ENCODE assay signal across 8 cellular contexts in the genomic region with DNA sequence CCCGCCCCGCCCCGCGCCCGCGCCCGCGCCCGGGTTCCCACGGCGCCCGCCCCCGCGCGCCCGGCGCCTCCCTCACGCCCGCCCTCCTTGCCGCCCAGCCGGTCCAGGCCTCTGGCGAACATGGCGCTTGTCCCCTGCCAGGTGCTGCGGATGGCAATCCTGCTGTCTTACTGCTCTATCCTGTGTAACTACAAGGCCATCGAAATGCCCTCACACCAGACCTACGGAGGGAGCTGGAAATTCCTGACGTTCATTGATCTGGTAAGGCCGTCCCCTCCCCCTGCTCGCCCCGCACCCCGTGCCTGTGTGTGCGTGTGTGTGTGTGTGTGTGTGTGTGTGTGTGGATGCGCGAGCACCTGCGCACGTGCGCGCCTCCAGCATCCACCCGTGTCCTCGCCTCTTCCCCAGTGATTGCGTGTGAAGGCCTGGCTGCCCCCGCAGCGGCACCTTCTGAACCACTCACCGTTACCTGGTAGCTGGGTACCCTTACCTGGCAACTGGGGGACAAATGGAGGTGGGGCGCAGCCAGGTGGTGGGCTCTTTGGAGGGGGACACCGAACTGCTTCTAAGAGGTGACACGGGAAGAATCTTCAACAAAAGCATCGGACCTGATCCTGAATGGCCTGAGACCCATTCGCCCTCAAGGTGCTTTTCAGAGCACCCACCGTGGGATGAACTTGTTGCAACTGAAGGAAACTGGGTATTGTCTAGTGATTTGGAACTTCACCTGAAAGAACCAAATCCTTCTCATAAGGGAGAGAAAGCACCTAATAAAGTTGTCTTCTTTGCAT. TPM values are rescaled to one million over a fixed set of nuclear protein-coding genes. Genes with fewer than 3 reads are reported as not detected.
DNase-seq lines count a peak whose midpoint lies in the region; TF ChIP-seq lines count a peak whose summit lies in the region.

A gene with protein sequence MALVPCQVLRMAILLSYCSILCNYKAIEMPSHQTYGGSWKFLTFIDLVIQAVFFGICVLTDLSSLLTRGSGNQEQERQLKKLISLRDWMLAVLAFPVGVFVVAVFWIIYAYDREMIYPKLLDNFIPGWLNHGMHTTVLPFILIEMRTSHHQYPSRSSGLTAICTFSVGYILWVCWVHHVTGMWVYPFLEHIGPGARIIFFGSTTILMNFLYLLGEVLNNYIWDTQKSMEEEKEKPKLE (plus strand): TSS at position 84 of the 791 bp plus-strand sequence. CDS start 37 bp downstream, at position 121.

- H3K27me3 Mint-ChIP-seq in activated CD4-positive, alpha-beta memory T cell treated with anti-CD3 and anti-CD28 coated beads, Interleukin-2, amount 10 ng/mL, durations not matched to agents 7 days and 5 days: no peaks in the 10 kb centered on the region

- H3K4me3 ChIP-seq in ectodermal cell (ENCODE audit: insufficient read depth, low read depth, low read length): peak within 1 kb of the TSS; percentile 80
- H3K4me3 ChIP-seq in mononuclear cell (ENCODE audit: low read length): peak within 1 kb of the TSS; percentile 66

- no peaks in the 10 kb centered on the region for H3K27me3 ChIP-seq in ectodermal cell (ENCODE audit: control insufficient read depth, insufficient read depth, low read length, poor library complexity, severe bottlenecking)
- H3K27me3 ChIP-seq in mononuclear cell (ENCODE audit: insufficient read depth, low read length): no peaks in the 10 kb centered on the region

- H3K4me3 Mint-ChIP-seq in activated CD4-positive, alpha-beta memory T cell treated with anti-CD3 and anti-CD28 coated beads, Interleukin-2, amount 10 ng/mL, durations not matched to agents 7 days and 5 days: peak within 1 kb of the TSS; percentile 86

- peak; percentile 58 for TF ChIP-seq POLR2A in GM15510 (IDR thresholded peaks at IDR 0.05; ENCODE audit: borderline replicate concordance, extremely low read depth, insufficient read length)

- no peaks in the 10 kb centered on the region for H3K9me3 ChIP-seq in ectodermal cell (ENCODE audit: control insufficient read depth, low read length)
- no peaks in the 10 kb centered on the region for H3K9me3 ChIP-seq in mononuclear cell (ENCODE audit: low read depth, low read length)

- peaks cover 3% of the 10 kb centered on the region for H3K36me3 Mint-ChIP-seq in activated CD4-positive, alpha-beta memory T cell treated with anti-CD3 and anti-CD28 coated beads, Interleukin-2, amount 10 ng/mL, durations not matched to agents 7 days and 5 days (ENCODE audit: low read depth)

- peaks cover 27% of the 10 kb centered on the region for H3K4me1 Mint-ChIP-seq in activated CD4-positive, alpha-beta memory T cell treated with anti-CD3 and anti-CD28 coated beads, Interleukin-2, amount 10 ng/mL, durations not matched to agents 7 days and 5 days

- H3K27ac Mint-ChIP-seq in activated CD4-positive, alpha-beta memory T cell treated with anti-CD3 and anti-CD28 coated beads, Interleukin-2, amount 10 ng/mL, durations not matched to agents 7 days and 5 days: peak within 1 kb of the TSS; percentile 82

- POLR2A ChIA-PET in HEK293T (lab: Yijun Ruan, JAX): interaction anchor here (0.6 to 0.8 kb wide), 2 partner anchors 14 to 390 kb away, joined by 3 read pairs; a partner anchor contains a TSS
- POLR2A ChIA-PET in activated CD4-positive, alpha-beta memory T cell treated with anti-CD3 and anti-CD28 coated beads, Interleukin-2, amount 10 ng/mL, durations not matched to agents 7 days and 5 days (lab: Charles Lee): interaction anchor here (0.6 to 1.6 kb wide), 4 partner anchors 114 to 475 kb away, joined by 3 to 4 read pairs (median 4); a partner anchor contains a TSS

- H3K36me3 ChIP-seq in ectodermal cell (ENCODE audit: control insufficient read depth, insufficient read depth, low read length): no peaks in the 10 kb centered on the region

- peak within 1 kb of the TSS; percentile 57 for H3K27ac ChIP-seq in ectodermal cell (ENCODE audit: insufficient read depth, low read depth, low read length, poor library complexity, severe bottlenecking)

- WGBS in ectodermal cell, 2 experiments: 6% methylated on average over 49 to 50 of the region's 50 CpGs

- peaks cover 5% of the 10 kb centered on the region for H3K4me1 ChIP-seq in ectodermal cell (ENCODE audit: control insufficient read depth, insufficient read depth, low read length)
- H3K4me1 ChIP-seq in mononuclear cell (ENCODE audit: insufficient read depth, low read length): peaks cover 11% of the 10 kb centered on the region

- CTCF ChIA-PET in HEK293T (lab: Yijun Ruan, JAX): interaction anchor here (0.7 kb wide), 1 partner anchor 237 kb away, joined by 3 read pairs; no protein-coding TSS in a partner anchor
- CTCF ChIA-PET in activated CD4-positive, alpha-beta memory T cell treated with anti-CD3 and anti-CD28 coated beads, Interleukin-2, amount 10 ng/mL, durations not matched to agents 7 days and 5 days (lab: Charles Lee): no interaction called here

- H3K9me3 Mint-ChIP-seq in activated CD4-positive, alpha-beta memory T cell treated with anti-CD3 and anti-CD28 coated beads, Interleukin-2, amount 10 ng/mL, durations not matched to agents 7 days and 5 days: no peaks in the 10 kb centered on the region

- no peak for DNase-seq in HEK293T (ENCODE audit: extremely low spot score)
- DNase-seq in NAMALWA (ENCODE audit: low spot score): peak; percentile 63
- DNase-seq in activated CD4-positive, alpha-beta memory T cell treated with anti-CD3 and anti-CD28 coated beads, Interleukin-2, amount 10 ng/mL, durations not matched to agents 7 days and 5 days: peak; percentile 69
- DNase-seq in stimulated activated CD8-positive, alpha-beta memory T cell treated with anti-CD3 and anti-CD28 coated beads, Interleukin-2, amount 100 ng/mL, for 1 hour (ENCODE audit: low read depth in 2 of 2): peak; percentile 31 to 41
- DNase-seq in RPMI8226: no peak

TF ChIP-seq in HEK293T, 16 proteins besides CTCF, POLR2A, EP300 and RAD21:
- TF ChIP-seq ELF4 (IDR thresholded peaks at IDR 0.05) (no peak), L3MBTL2 (conservative IDR thresholded peaks at IDR 0.05) (peak; percentile 74)

RNA-seq across cellular contexts. Expression of the gene that starts here (rescaled TPM):
- 1 to 10 TPM; 8.4 to 9.9 TPM for total RNA-seq in activated CD4-positive, alpha-beta memory T cell treated with anti-CD3 and anti-CD28 coated beads, Interleukin-2, amount 10 ng/mL, durations not matched to agents 7 days and 5 days
- polyA plus RNA-seq in ectodermal cell (2013, experiment 1 of 4): 31.0 TPM
- polyA plus RNA-seq in ectodermal cell (2013, experiment 2 of 4): 29.6 TPM
- polyA plus RNA-seq in ectodermal cell (2013, experiment 3 of 4): 26.9 TPM
- 28.6 TPM for polyA plus RNA-seq in ectodermal cell (2013, experiment 4 of 4)
- total RNA-seq in mononuclear cell: 9.8 TPM

Comparison
In these comparisons a context has a peak if more than half of its experiments do, and no peak if none do; other contexts are left out.
1. DNase-seq: peak in NAMALWA (single experiment), activated CD4-positive, alpha-beta memory T cell treated with anti-CD3 and anti-CD28 coated beads, Interleukin-2, amount 10 ng/mL, durations not matched to agents 7 days and 5 days (single experiment) and stimulated activated CD8-positive, alpha-beta memory T cell treated with anti-CD3 and anti-CD28 coated beads, Interleukin-2, amount 100 ng/mL, for 1 hour (2 of 2); none in HEK293T (single experiment) and RPMI8226 (single experiment).